Comparison of ENCODE assay signal across 9 cellular contexts in genomic region chr19:46115396-46116109, GRCh38. TPM values are rescaled to one million over a fixed set of nuclear protein-coding genes. Genes with fewer than 3 reads are reported as not detected.
A peak's percentile ranks its signal among the peaks of the same experiment; 100 is the strongest.
DNase-seq lines count a peak whose midpoint lies in the region; ATAC-seq and TF ChIP-seq lines count a peak whose summit lies in the region.
"Had no signal": no experiment of that assay in that cellular context is flagged by ENCODE, and none has a peak within 500 bp of the region (broad histone marks: within the 10 kb centered on the region; RNA-seq: fewer than 3 reads in every experiment).

No MANE protein-coding gene starts in this region.

- in situ Hi-C loops in GM13976 (cut with MboI; ENCODE audit: low sequenced_read_pairs, unreplicated experiment) = no loop called here

- H3K4me1 ChIP-seq in KMS-11 (ENCODE audit: low read depth, poor library complexity, severe bottlenecking) (peaks cover 22% of the 10 kb centered on the region), osteoblast (ENCODE audit: insufficient read depth, low read length) (peaks cover 16% of the 10 kb centered on the region), ascending aorta (no peaks in the 10 kb centered on the region)
- H3K4me1 ChIP-seq: upper lobe of left lung had no signal

- H3K9ac ChIP-seq in KMS-11 = no peak overlapping the region

- H4K20me1 ChIP-seq in KMS-11 (ENCODE audit: insufficient read depth) = no peaks in the 10 kb centered on the region
- no peaks in the 10 kb centered on the region for H4K20me1 ChIP-seq in osteoblast (ENCODE audit: insufficient read depth, low read length)

- H3K9me3 ChIP-seq in osteoblast (ENCODE audit: low read depth, low read length) (no peaks in the 10 kb centered on the region), ascending aorta (no peaks in the 10 kb centered on the region)
- H3K9me3 ChIP-seq: upper lobe of left lung had no signal

- DNase-seq in GM13976 (ENCODE audit: low spot score) (peak; percentile 69), osteoblast (ENCODE audit: insufficient read length, low spot score, missing footprints) (peak; percentile 85), ascending aorta (ENCODE audit: low spot score in 2 of 2) (no peak)
- peak; percentile 11 for DNase-seq in activated naive CD8-positive, alpha-beta T cell treated with anti-CD3 and anti-CD28 coated beads, Interleukin-2, amount 50 U/mL, for 16 hours (ENCODE audit: low read depth, low spot score)
- DNase-seq: upper lobe of left lung had no signal

- H3K27me3 ChIP-seq in KMS-11 (ENCODE audit: insufficient read depth, low read depth) (no peaks in the 10 kb centered on the region; the same call in 1 of the 2 replicates), osteoblast (ENCODE audit: insufficient read depth, low read length) (peaks cover 33% of the 10 kb centered on the region), ascending aorta (no peaks in the 10 kb centered on the region)
- H3K27me3 ChIP-seq: upper lobe of left lung had no signal

- H3K36me3 ChIP-seq in KMS-11 (ENCODE audit: insufficient read depth) = no peaks in the 10 kb centered on the region
- H3K36me3 ChIP-seq in osteoblast (ENCODE audit: insufficient read depth, low read length) = no peaks in the 10 kb centered on the region
- no peaks in the 10 kb centered on the region for H3K36me3 ChIP-seq in ascending aorta
- H3K36me3 ChIP-seq: upper lobe of left lung had no signal

- ATAC-seq in GM21786 (IDR thresholded peaks at IDR 0.05; ENCODE audit: unreplicated experiment) (no peak), HG02588 (IDR thresholded peaks at IDR 0.05; ENCODE audit: unreplicated experiment) (no peak), GM21515 (IDR thresholded peaks at IDR 0.05; ENCODE audit: unreplicated experiment) (no peak)

- H3K4me2 ChIP-seq in KMS-11 = peak overlapping the region; percentile 77
- H3K4me2 ChIP-seq in osteoblast (ENCODE audit: insufficient read depth, low read length) = peak overlapping the region; percentile 67

- H2AFZ ChIP-seq in KMS-11 (ENCODE audit: low read depth) (no peak overlapping the region), osteoblast (ENCODE audit: low read length) (no peak overlapping the region)

- no peaks in the 10 kb centered on the region for H3K79me2 ChIP-seq in KMS-11 (ENCODE audit: insufficient read depth, low read depth)
- H3K79me2 ChIP-seq in osteoblast (ENCODE audit: insufficient read depth, low read length) = no peaks in the 10 kb centered on the region

- H3K27ac ChIP-seq in KMS-11 (no peak overlapping the region; the same call in 1 of the 2 replicates), osteoblast (ENCODE audit: low read depth, low read length) (peak overlapping the region; percentile 24), ascending aorta (no peak overlapping the region)
- H3K27ac ChIP-seq: upper lobe of left lung had no signal

- intact Hi-C loops in ascending aorta (cut with DNase I) = no loop called here

- no peak overlapping the region for H3K4me3 ChIP-seq in KMS-11 (IDR thresholded peaks at IDR 0.05; ENCODE audit: insufficient read depth, low read depth, low read length)
- peak overlapping the region; percentile 13 for H3K4me3 ChIP-seq in osteoblast (ENCODE audit: insufficient read depth, low read length)
- H3K4me3 ChIP-seq in ascending aorta = no peak overlapping the region
- H3K4me3 ChIP-seq: upper lobe of left lung had no signal

- no peak for TF ChIP-seq CTCF in GM13976 (IDR thresholded peaks at IDR 0.05; ENCODE audit: borderline replicate concordance, control extremely low read depth, extremely low read depth, insufficient read depth, missing control alignments)
- TF ChIP-seq CTCF in KMS-11 (conservative IDR thresholded peaks at IDR 0.05; ENCODE audit: low read depth, low read length) = no peak
- TF ChIP-seq CTCF in osteoblast (IDR thresholded peaks at IDR 0.05; ENCODE audit: extremely low read depth, low read depth, low read length) = no peak
- TF ChIP-seq CTCF in ascending aorta (IDR thresholded peaks at IDR 0.05) = no peak

RNA-seq across cellular contexts. Expression of gene IGFL3, which starts 8.9 kb away (rescaled TPM):
- not detected in 2 replicates for total RNA-seq in osteoblast
- not detected for total RNA-seq in ascending aorta
- total RNA-seq: upper lobe of left lung had no signal

RNA-seq across cellular contexts. Expression of gene IGFL2, which starts 32.5 kb away (rescaled TPM):
- not detected in 2 replicates for total RNA-seq in osteoblast
- total RNA-seq in ascending aorta = not detected

Comparison
In these comparisons a context has a peak if more than half of its experiments do, and no peak if none do; other contexts are left out.
1. DNase-seq: peak in GM13976 (single experiment), activated naive CD8-positive, alpha-beta T cell treated with anti-CD3 and anti-CD28 coated beads, Interleukin-2, amount 50 U/mL, for 16 hours (single experiment) and osteoblast (single experiment); none in ascending aorta (0 of 2).